27 cellular contexts compared by ENCODE assay signal in the genomic region with DNA sequence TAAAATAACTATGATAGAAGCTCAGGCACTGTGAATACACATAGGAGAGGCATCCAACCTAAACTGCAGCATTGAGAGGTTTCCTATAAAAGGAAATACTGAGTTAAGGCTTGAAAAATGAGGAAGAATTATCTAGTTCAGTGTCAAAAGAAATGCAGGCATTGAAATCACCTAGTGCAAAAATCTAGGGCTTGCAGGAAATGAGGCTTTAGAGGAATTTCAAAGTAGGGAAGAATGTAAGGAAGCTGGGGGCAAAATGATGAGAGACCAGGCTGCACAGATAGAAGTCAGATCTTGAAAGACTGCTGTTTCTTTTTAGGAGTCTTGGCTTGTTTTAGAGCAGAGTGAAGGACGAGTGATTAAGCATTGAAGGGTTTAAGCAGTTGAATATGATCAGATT. TPM values are rescaled to one million over a fixed set of nuclear protein-coding genes. Genes with fewer than 3 reads are reported as not detected.
"Had no signal": no experiment of that assay in that cellular context is flagged by ENCODE, and none has a peak within 500 bp of the region (broad histone marks: within the 10 kb centered on the region; RNA-seq: fewer than 3 reads in every experiment).

No MANE protein-coding gene starts in this region.

- DNase-seq: activated CD4-positive, alpha-beta T cell treated with anti-CD3 and anti-CD28 coated beads, Interleukin-2, amount 10 ng/mL, durations not matched to agents 24 days and 14 days; activated CD4-positive, CD25-positive, alpha-beta regulatory T cell; activated CD8-positive, alpha-beta memory T cell treated with anti-CD3 and anti-CD28 coated beads, Interleukin-2, amount 50 U/mL, for 4 hours; activated CD8-positive, alpha-beta T cell treated with anti-CD3 and anti-CD28 coated beads, Interleukin-2, amount 10 ng/mL, durations not matched to agents 7 days and 5 days; activated effector memory CD4-positive, alpha-beta T cell treated with anti-CD3 and anti-CD28 coated beads, Interleukin-2, amount 50 U/mL, for 16 hours; activated naive CD8-positive, alpha-beta T cell treated with anti-CD3 and anti-CD28 coated beads for 36 hours; activated T-cell treated with anti-CD3 and anti-CD28 coated beads, Interleukin-2, amount 50 U/mL, for 48 hours; dermis blood vessel endothelial cell; erythroblast; gastrocnemius medialis; heart right ventricle; mammary epithelial cell; natural killer cell; stimulated activated CD4-positive, alpha-beta T cell treated with anti-CD3 and anti-CD28 coated beads, Interleukin-4, amount 100 ng/mL, for 24 hours; stimulated activated naive CD4-positive, alpha-beta T cell treated with Interleukin-2 at 50 U/mL for 16 hours; substantia nigra had no signal

- H3K36me3 ChIP-seq: ascending aorta, gastrocnemius medialis, right atrium auricular region, tibial nerve, vagina had no signal

- FAIRE-seq: bronchial epithelial cell, islet of Langerhans had no signal

- H3K9me3 Mint-ChIP-seq: activated CD4-positive, alpha-beta T cell treated with anti-CD3 and anti-CD28 coated beads, Interleukin-2, amount 10 ng/mL, durations not matched to agents 24 days and 14 days; activated naive CD8-positive, alpha-beta T cell treated with anti-CD3 and anti-CD28 coated beads for 36 hours; natural killer cell had no signal

- H3K27ac ChIP-seq: ascending aorta, gastrocnemius medialis, heart right ventricle, right atrium auricular region, skin epidermis, tibial nerve, vagina had no signal

- ATAC-seq: activated CD8-positive, alpha-beta T cell treated with anti-CD3 and anti-CD28 coated beads, Interleukin-2, amount 10 ng/mL, durations not matched to agents 7 days and 5 days; gastrocnemius medialis; heart right ventricle; left lobe of liver; natural killer cell had no signal

- H3K27ac Mint-ChIP-seq: activated CD4-positive, alpha-beta T cell treated with anti-CD3 and anti-CD28 coated beads, Interleukin-2, amount 10 ng/mL, durations not matched to agents 24 days and 14 days; activated CD8-positive, alpha-beta T cell treated with anti-CD3 and anti-CD28 coated beads, Interleukin-2, amount 10 ng/mL, durations not matched to agents 7 days and 5 days; activated naive CD8-positive, alpha-beta T cell treated with anti-CD3 and anti-CD28 coated beads for 36 hours; natural killer cell had no signal

- H3K4me1 ChIP-seq: ascending aorta, gastrocnemius medialis, right atrium auricular region, tibial nerve, vagina had no signal

- H3K4me3 Mint-ChIP-seq: activated CD4-positive, alpha-beta T cell treated with anti-CD3 and anti-CD28 coated beads, Interleukin-2, amount 10 ng/mL, durations not matched to agents 24 days and 14 days; activated CD8-positive, alpha-beta T cell treated with anti-CD3 and anti-CD28 coated beads, Interleukin-2, amount 10 ng/mL, durations not matched to agents 7 days and 5 days; activated naive CD8-positive, alpha-beta T cell treated with anti-CD3 and anti-CD28 coated beads for 36 hours; natural killer cell had no signal

- H3K36me3 Mint-ChIP-seq: activated naive CD8-positive, alpha-beta T cell treated with anti-CD3 and anti-CD28 coated beads for 36 hours; natural killer cell had no signal

- H3K4me1 Mint-ChIP-seq: activated CD4-positive, alpha-beta T cell treated with anti-CD3 and anti-CD28 coated beads, Interleukin-2, amount 10 ng/mL, durations not matched to agents 24 days and 14 days; activated naive CD8-positive, alpha-beta T cell treated with anti-CD3 and anti-CD28 coated beads for 36 hours had no signal

- H3K27me3 Mint-ChIP-seq: activated naive CD8-positive, alpha-beta T cell treated with anti-CD3 and anti-CD28 coated beads for 36 hours had no signal

- H3K27me3 ChIP-seq: ascending aorta, gastrocnemius medialis, right atrium auricular region, tibial nerve, vagina had no signal

- H3K4me3 ChIP-seq: ascending aorta, gastrocnemius medialis, heart right ventricle, right atrium auricular region, skin epidermis, tibial nerve, vagina had no signal

- H3K9me3 ChIP-seq: ascending aorta, gastrocnemius medialis, heart right ventricle, right atrium auricular region, tibial nerve, vagina had no signal

RNA-seq across cellular contexts. Expression of a gene that starts 28.1 kb away (rescaled TPM):
- total RNA-seq: activated CD4-positive, alpha-beta T cell treated with anti-CD3 and anti-CD28 coated beads, Interleukin-2, amount 10 ng/mL, durations not matched to agents 24 days and 14 days; activated CD8-positive, alpha-beta T cell treated with anti-CD3 and anti-CD28 coated beads, Interleukin-2, amount 10 ng/mL, durations not matched to agents 7 days and 5 days; activated naive CD8-positive, alpha-beta T cell treated with anti-CD3 and anti-CD28 coated beads for 36 hours; ascending aorta; bronchial epithelial cell; chondrocyte; dermis blood vessel endothelial cell; gastrocnemius medialis; heart right ventricle; left lobe of liver; mammary epithelial cell; natural killer cell; posterior vena cava; right atrium auricular region; T-helper 2 cell treated with Interferon-gamma antibody and Interleukin-4, amounts not matched to agents 100 ng/mL and 5 ng/mL, for 36 hours; tibial nerve; vagina had no signal
- polyA plus RNA-seq: heart right ventricle, mammary epithelial cell had no signal

RNA-seq across cellular contexts. Expression of a gene that starts 44.0 kb away (rescaled TPM):
- total RNA-seq: activated CD4-positive, alpha-beta T cell treated with anti-CD3 and anti-CD28 coated beads, Interleukin-2, amount 10 ng/mL, durations not matched to agents 24 days and 14 days; activated CD8-positive, alpha-beta T cell treated with anti-CD3 and anti-CD28 coated beads, Interleukin-2, amount 10 ng/mL, durations not matched to agents 7 days and 5 days; activated naive CD8-positive, alpha-beta T cell treated with anti-CD3 and anti-CD28 coated beads for 36 hours; ascending aorta; bronchial epithelial cell; chondrocyte; dermis blood vessel endothelial cell; gastrocnemius medialis; heart right ventricle; left lobe of liver; mammary epithelial cell; natural killer cell; posterior vena cava; right atrium auricular region; T-helper 2 cell treated with Interferon-gamma antibody and Interleukin-4, amounts not matched to agents 100 ng/mL and 5 ng/mL, for 36 hours; tibial nerve; vagina had no signal
- polyA plus RNA-seq: heart right ventricle, mammary epithelial cell had no signal

RNA-seq across cellular contexts. Expression of a gene that starts 46.7 kb away (rescaled TPM):
- total RNA-seq: activated CD4-positive, alpha-beta T cell treated with anti-CD3 and anti-CD28 coated beads, Interleukin-2, amount 10 ng/mL, durations not matched to agents 24 days and 14 days; activated CD8-positive, alpha-beta T cell treated with anti-CD3 and anti-CD28 coated beads, Interleukin-2, amount 10 ng/mL, durations not matched to agents 7 days and 5 days; activated naive CD8-positive, alpha-beta T cell treated with anti-CD3 and anti-CD28 coated beads for 36 hours; ascending aorta; bronchial epithelial cell; chondrocyte; dermis blood vessel endothelial cell; gastrocnemius medialis; heart right ventricle; left lobe of liver; mammary epithelial cell; natural killer cell; posterior vena cava; right atrium auricular region; T-helper 2 cell treated with Interferon-gamma antibody and Interleukin-4, amounts not matched to agents 100 ng/mL and 5 ng/mL, for 36 hours; tibial nerve; vagina had no signal
- polyA plus RNA-seq: heart right ventricle, mammary epithelial cell had no signal
